Comparison of ENCODE assay signal across 11 cellular contexts in the genomic region with DNA sequence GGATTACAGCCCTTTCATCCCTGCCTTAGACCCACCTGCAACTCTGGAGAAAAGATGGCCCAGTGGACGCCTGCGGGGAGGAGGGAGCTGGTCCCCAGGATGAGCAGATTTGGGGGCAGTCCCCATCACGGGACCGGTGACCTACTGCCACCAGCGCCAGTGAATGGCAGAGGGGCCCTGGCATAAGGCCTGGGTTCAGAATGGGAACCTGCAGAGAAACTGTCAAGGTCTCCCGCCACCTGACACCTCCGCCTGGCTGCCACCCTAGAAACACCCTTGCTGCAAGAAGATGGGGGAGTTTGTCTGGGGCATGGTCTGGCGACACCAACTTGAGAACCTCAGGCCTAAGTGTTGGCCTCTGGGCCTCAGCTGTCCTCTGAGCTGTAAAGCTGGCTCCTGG.
A peak's percentile ranks its signal among the peaks of the same experiment; 100 is the strongest.
DNase-seq lines count a peak whose midpoint lies in the region; ATAC-seq and TF ChIP-seq lines count a peak whose summit lies in the region.
"Had no signal": no experiment of that assay in that cellular context is flagged by ENCODE, and none has a peak within 500 bp of the region (broad histone marks: within the 10 kb centered on the region; RNA-seq: fewer than 3 reads in every experiment).

No MANE protein-coding gene starts in this region.

- H3K9me3 Mint-ChIP-seq in activated CD8-positive, alpha-beta T cell treated with anti-CD3 and anti-CD28 coated beads for 36 hours, result no peaks in the 10 kb centered on the region
- H3K9me3 Mint-ChIP-seq in activated CD8-positive, alpha-beta T cell treated with anti-CD3 and anti-CD28 coated beads, Interleukin-2, amount 10 ng/mL, durations not matched to agents 7 days and 5 days (ENCODE audit: insufficient read depth), result no peaks in the 10 kb centered on the region
- H3K9me3 Mint-ChIP-seq: activated B cell treated with CpG ODN at 0.5 μM for 24 hours had no signal

- peak overlapping the region; percentile 55 for H3K27ac ChIP-seq in colonic mucosa
- H3K27ac ChIP-seq in muscle layer of duodenum (ENCODE audit: low read length), result peak overlapping the region; percentile 70
- H3K27ac ChIP-seq in tibial artery, result peak overlapping the region; percentile 66 to 79

- H3K36me3 Mint-ChIP-seq in activated CD8-positive, alpha-beta T cell treated with anti-CD3 and anti-CD28 coated beads for 36 hours (ENCODE audit: low read depth), result peaks cover 57% of the 10 kb centered on the region
- peaks cover 66% of the 10 kb centered on the region for H3K36me3 Mint-ChIP-seq in activated CD8-positive, alpha-beta T cell treated with anti-CD3 and anti-CD28 coated beads, Interleukin-2, amount 10 ng/mL, durations not matched to agents 7 days and 5 days (ENCODE audit: low read depth)

- no peak overlapping the region for H3K9ac ChIP-seq in colonic mucosa (ENCODE audit: low read depth in 2 of 2, low read length in 2 of 2)

- no peaks in the 10 kb centered on the region for H3K36me3 ChIP-seq in colonic mucosa
- H3K36me3 ChIP-seq in muscle layer of duodenum (ENCODE audit: control insufficient read depth in 1 of 2, insufficient read depth in 2 of 2, low read length in 2 of 2), result no peaks in the 10 kb centered on the region
- no peaks in the 10 kb centered on the region for H3K36me3 ChIP-seq in tibial artery

- POLR2A ChIA-PET in activated CD8-positive, alpha-beta T cell treated with anti-CD3 and anti-CD28 coated beads for 36 hours (lab: Charles Lee), result interaction anchor here (0.5 to 8.7 kb wide), 8 partner anchors 14 to 1233 kb away, joined by 3 to 87 read pairs (median 3); no protein-coding TSS in a partner anchor
- POLR2A ChIA-PET in activated CD8-positive, alpha-beta T cell treated with anti-CD3 and anti-CD28 coated beads, Interleukin-2, amount 10 ng/mL, durations not matched to agents 7 days and 5 days (lab: Charles Lee), result interaction anchor here (1.0 to 1.5 kb wide), 2 partner anchors 17 to 36 kb away, joined by 3 to 4 read pairs; no protein-coding TSS in a partner anchor

- in situ Hi-C loops in GM13976 (cut with MboI; ENCODE audit: low sequenced_read_pairs, unreplicated experiment), result no loop called here

- intact Hi-C loops in activated CD8-positive, alpha-beta T cell treated with anti-CD3 and anti-CD28 coated beads for 36 hours (cut with micrococcal nuclease), result no loop called here
- intact Hi-C loops in colonic mucosa (cut with DNase I) (loop anchor here (5.0 kb wide), 1 partner anchor 34 kb away; no protein-coding TSS in a partner anchor), tibial artery (cut with DNase I; ENCODE audit: low total_unique reads) (no loop called here)

- H3K4me1 ChIP-seq in colonic mucosa (peaks cover 23% of the 10 kb centered on the region), muscle layer of duodenum (ENCODE audit: control insufficient read depth in 1 of 2, insufficient read depth in 2 of 2, low read length in 2 of 2) (peaks cover 45 to 92% of the 10 kb centered on the region in 2 donors), tibial artery (peaks cover 12 to 88% (median 68%) of the 10 kb centered on the region in 4 donors)

- ATAC-seq in activated CD8-positive, alpha-beta T cell treated with anti-CD3 and anti-CD28 coated beads for 36 hours, result no peak
- no peak for ATAC-seq in activated CD8-positive, alpha-beta T cell treated with anti-CD3 and anti-CD28 coated beads, Interleukin-2, amount 10 ng/mL, durations not matched to agents 7 days and 5 days
- ATAC-seq in activated CD4-positive, CD25-positive, alpha-beta regulatory T cell treated with anti-CD3 and anti-CD28 coated beads, Interleukin-2, amount 50 U/mL, for 24 hours, result no peak

- DNase-seq in activated CD8-positive, alpha-beta T cell treated with anti-CD3 and anti-CD28 coated beads for 36 hours, result no peak
- DNase-seq in activated CD8-positive, alpha-beta T cell treated with anti-CD3 and anti-CD28 coated beads, Interleukin-2, amount 10 ng/mL, durations not matched to agents 7 days and 5 days, result no peak
- DNase-seq in colonic mucosa, result no peak
- DNase-seq in tibial artery, result no peak
- no peak for DNase-seq in stimulated activated CD4-positive, alpha-beta T cell treated with anti-CD3 and anti-CD28 coated beads, Interleukin-1b, Interleukin-23, amount 100 ng/mL, for 48 hours
- no peak for DNase-seq in GM13976 (ENCODE audit: low spot score)
- DNase-seq: ACHN, activated B cell treated with CpG ODN at 0.5 μM for 24 hours, NCI-H82 had no signal

- H3K4me3 ChIP-seq in colonic mucosa (no peak overlapping the region), muscle layer of duodenum (ENCODE audit: low read depth in 1 of 2, low read length in 2 of 2) (no peak overlapping the region), tibial artery (no peak overlapping the region)

- H3K9me3 ChIP-seq in colonic mucosa, result no peaks in the 10 kb centered on the region
- H3K9me3 ChIP-seq in muscle layer of duodenum (ENCODE audit: control insufficient read depth in 1 of 2, low read length in 2 of 2), result no peaks in the 10 kb centered on the region
- no peaks in the 10 kb centered on the region for H3K9me3 ChIP-seq in tibial artery

- H3K27me3 Mint-ChIP-seq in activated CD8-positive, alpha-beta T cell treated with anti-CD3 and anti-CD28 coated beads for 36 hours, result no peaks in the 10 kb centered on the region
- H3K27me3 Mint-ChIP-seq in activated CD8-positive, alpha-beta T cell treated with anti-CD3 and anti-CD28 coated beads, Interleukin-2, amount 10 ng/mL, durations not matched to agents 7 days and 5 days (ENCODE audit: low read depth), result no peaks in the 10 kb centered on the region
- H3K27me3 Mint-ChIP-seq: activated B cell treated with CpG ODN at 0.5 μM for 24 hours had no signal

- no peaks in the 10 kb centered on the region for H3K27me3 ChIP-seq in colonic mucosa
- H3K27me3 ChIP-seq in muscle layer of duodenum (ENCODE audit: low read depth, low read length), result no peaks in the 10 kb centered on the region
- H3K27me3 ChIP-seq in tibial artery, result no peaks in the 10 kb centered on the region

- H3K27ac Mint-ChIP-seq in activated CD8-positive, alpha-beta T cell treated with anti-CD3 and anti-CD28 coated beads for 36 hours, result peak overlapping the region; percentile 53
- no peak overlapping the region for H3K27ac Mint-ChIP-seq in activated CD8-positive, alpha-beta T cell treated with anti-CD3 and anti-CD28 coated beads, Interleukin-2, amount 10 ng/mL, durations not matched to agents 7 days and 5 days

- TF ChIP-seq CTCF in activated CD8-positive, alpha-beta T cell treated with anti-CD3 and anti-CD28 coated beads for 36 hours (IDR thresholded peaks at IDR 0.05), result no peak
- TF ChIP-seq CTCF in colonic mucosa (IDR thresholded peaks at IDR 0.05), result no peak
- TF ChIP-seq CTCF in tibial artery (IDR thresholded peaks at IDR 0.05), result no peak
- TF ChIP-seq CTCF in GM13976 (IDR thresholded peaks at IDR 0.05; ENCODE audit: borderline replicate concordance, control extremely low read depth, extremely low read depth, insufficient read depth, missing control alignments), result no peak

- no peak overlapping the region for H3K4me3 Mint-ChIP-seq in activated CD8-positive, alpha-beta T cell treated with anti-CD3 and anti-CD28 coated beads for 36 hours
- no peak overlapping the region for H3K4me3 Mint-ChIP-seq in activated CD8-positive, alpha-beta T cell treated with anti-CD3 and anti-CD28 coated beads, Interleukin-2, amount 10 ng/mL, durations not matched to agents 7 days and 5 days
- H3K4me3 Mint-ChIP-seq: activated B cell treated with CpG ODN at 0.5 μM for 24 hours had no signal

- CTCF ChIA-PET in activated CD8-positive, alpha-beta T cell treated with anti-CD3 and anti-CD28 coated beads for 36 hours (lab: Charles Lee), result interaction anchor here (0.8 to 3.4 kb wide), 6 partner anchors 18 to 77 kb away, joined by 3 to 23 read pairs (median 3); no protein-coding TSS in a partner anchor
- CTCF ChIA-PET in activated CD8-positive, alpha-beta T cell treated with anti-CD3 and anti-CD28 coated beads, Interleukin-2, amount 10 ng/mL, durations not matched to agents 7 days and 5 days (lab: Charles Lee), result interaction anchor here (1.5 to 1.6 kb wide), 2 partner anchors 11 to 43 kb away, joined by 3 to 4 read pairs; no protein-coding TSS in a partner anchor

- H3K4me1 Mint-ChIP-seq in activated CD8-positive, alpha-beta T cell treated with anti-CD3 and anti-CD28 coated beads for 36 hours (ENCODE audit: low read depth), result peaks cover 84% of the 10 kb centered on the region
- peaks cover 81% of the 10 kb centered on the region for H3K4me1 Mint-ChIP-seq in activated CD8-positive, alpha-beta T cell treated with anti-CD3 and anti-CD28 coated beads, Interleukin-2, amount 10 ng/mL, durations not matched to agents 7 days and 5 days (ENCODE audit: low read depth)
